Comparison of ENCODE assay signal across 15 cellular contexts in the genomic region with DNA sequence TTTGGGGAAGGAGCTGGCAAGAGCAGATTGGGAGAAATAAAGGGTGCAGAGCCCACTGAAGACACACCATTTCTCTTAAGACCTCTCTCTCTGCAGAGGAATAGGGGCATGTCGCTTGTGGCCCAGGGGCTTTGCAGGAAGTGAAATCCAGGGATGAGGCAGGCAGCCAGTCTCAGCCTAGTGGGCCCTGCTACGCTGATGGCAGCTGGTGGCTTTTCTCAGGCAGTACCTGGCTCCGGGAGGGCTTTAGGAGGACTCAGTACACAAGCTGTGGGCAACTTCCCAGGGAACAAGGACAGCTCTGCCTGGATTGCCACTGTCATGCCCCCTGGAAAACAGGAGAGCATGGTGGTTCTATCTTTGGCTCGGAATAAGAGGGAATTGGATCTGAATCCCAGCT.
A peak's percentile ranks its signal among the peaks of the same experiment; 100 is the strongest.
DNase-seq lines count a peak whose midpoint lies in the region; FAIRE-seq and TF ChIP-seq lines count a peak whose summit lies in the region.
"Had no signal": no experiment of that assay in that cellular context is flagged by ENCODE, and none has a peak within 500 bp of the region (broad histone marks: within the 10 kb centered on the region; RNA-seq: fewer than 3 reads in every experiment).

No MANE protein-coding gene starts in this region.

- 83% methylated on average over 4 of the region's 4 CpGs; no CpG with 5 or more reads in 1 of the 2 experiments for WGBS in H1 (ENCODE audit: extremely low coverage in 1 of 2, insufficient coverage in 1 of 2, insufficient read length in 1 of 2, insufficient replicate concordance in 2 of 2, low coverage in 1 of 2, low lambda C conversion rate in 2 of 2, missing lambda C conversion rate in 1 of 2), 2 experiments
- WGBS in suprapubic skin, result 90% methylated on average over 4 of the region's 4 CpGs

- DNase-seq in NCI-H2171 treated with DMSO at 0.1 percent for 48 hours (lab: John Stamatoyannopoulos, UW) (peak; percentile 30), NCI-H2171 (lab: John Stamatoyannopoulos, UW) (no peak), NCI-H2029 treated with DMSO at 0.1 percent for 48 hours (lab: John Stamatoyannopoulos, UW) (peak; percentile 72), H1 (ENCODE audit: low read depth in 1 of 2, low spot score in 2 of 2) (no peak), suprapubic skin (ENCODE audit: low spot score in 2 of 2) (no peak), NCI-H774 (lab: John Stamatoyannopoulos, UW) (no peak), inferior parietal cortex (ENCODE audit: extremely low spot score) (no peak)
- DNase-seq in NK-92 treated with Interleukin-12 subunit alpha and Interleukin-12 subunit beta, amount 100 ng/mL, for 24 hours (lab: John Stamatoyannopoulos, UW), result no peak
- DNase-seq: ACHN; CD4-positive, alpha-beta T cell; HFFc6; NCI-H446 had no signal

- H3K36me3 ChIP-seq in H1 (ENCODE audit: control insufficient read depth in 2 of 4, insufficient read depth in 4 of 4, low read length in 3 of 4), result no peaks in the 10 kb centered on the region
- no peaks in the 10 kb centered on the region for H3K36me3 ChIP-seq in suprapubic skin

- TF ChIP-seq POLR2A in H1 (IDR thresholded peaks at IDR 0.05; ENCODE audit: control extremely low read depth in 1 of 2, low read depth in 2 of 2, low read length in 2 of 2) (no peak), suprapubic skin (IDR thresholded peaks at IDR 0.05) (no peak)

- H3K4me3 ChIP-seq in H1 (ENCODE audit: extremely low read depth in 1 of 4, insufficient read depth in 2 of 4, low read depth in 3 of 4, low read length in 4 of 4) (no peak overlapping the region), suprapubic skin (no peak overlapping the region)
- H3K4me3 ChIP-seq: SK-N-MC had no signal

- H3K4me1 ChIP-seq in H1 (replicated peaks in 1 of 4; ENCODE audit: control insufficient read depth in 3 of 4, insufficient read depth in 4 of 4, low read length in 3 of 4) (peaks cover 0 to 5% (median 3%) of the 10 kb centered on the region in 4 experiments; a peak in 4 of 7 replicates), suprapubic skin (peaks cover 51% of the 10 kb centered on the region)

- no peak overlapping the region for H3K23ac ChIP-seq in H1 (ENCODE audit: insufficient read length)

- no peak overlapping the region for H3K14ac ChIP-seq in H1 (ENCODE audit: insufficient read length)

- no peak overlapping the region for H4K8ac ChIP-seq in H1 (ENCODE audit: extremely low read depth, insufficient read depth, low read length)

- H3K4me2 ChIP-seq in H1 (ENCODE audit: insufficient read depth in 1 of 2, low read depth in 2 of 2, low read length in 2 of 2), result no peak overlapping the region

- POLR2A ChIA-PET in H1 (lab: Charles Lee; ENCODE audit: partially characterized antibody), result interaction anchor here (0.9 to 1.0 kb wide), 2 partner anchors 8 to 13 kb away, joined by 3 to 4 read pairs; no protein-coding TSS in a partner anchor

- no peak overlapping the region for H4K5ac ChIP-seq in H1 (ENCODE audit: insufficient read length, low read depth, low read length)

- CTCF ChIA-PET in H1 (lab: Charles Lee; ENCODE audit: partially characterized antibody), result interaction anchor here (0.5 to 2.7 kb wide), 6 partner anchors 13 to 105 kb away, joined by 3 to 10 read pairs (median 4); no protein-coding TSS in a partner anchor

- no peak for FAIRE-seq in H1 (lab: Jason Lieb, UNC)
- FAIRE-seq: HTR-8/SVneo had no signal

- no peak overlapping the region for H2AFZ ChIP-seq in H1 (ENCODE audit: low read length)

- no peaks in the 10 kb centered on the region for H3K79me1 ChIP-seq in H1 (ENCODE audit: low read depth, low read length)

- H3K79me2 ChIP-seq in H1 (ENCODE audit: control insufficient read depth in 1 of 2, insufficient read depth in 2 of 2, low read length in 2 of 2), result no peaks in the 10 kb centered on the region

- H2BK5ac ChIP-seq in H1 (ENCODE audit: low read depth, low read length), result no peak overlapping the region

- H3K27me3 ChIP-seq in H1 (replicated peaks in 1 of 4; ENCODE audit: control insufficient read depth in 3 of 4, extremely low read depth in 1 of 4, insufficient read depth in 3 of 4, low read length in 3 of 4) (no peaks in the 10 kb centered on the region; a peak in 2 of 7 replicates), suprapubic skin (no peaks in the 10 kb centered on the region)

- H2BK15ac ChIP-seq in H1 (ENCODE audit: low read length), result no peak overlapping the region

- no peaks in the 10 kb centered on the region for H3K9me3 ChIP-seq in H1 (ENCODE audit: insufficient read depth in 2 of 2, low read depth in 1 of 2, low read length in 1 of 2)
- no peaks in the 10 kb centered on the region for H3K9me3 ChIP-seq in suprapubic skin

- H3K27ac ChIP-seq in H1 (ENCODE audit: low read depth, low read length), result no peak overlapping the region
- peak overlapping the region; percentile 48 for H3K27ac ChIP-seq in suprapubic skin
- H3K27ac ChIP-seq: RWPE1, SK-N-MC had no signal

- H3K18ac ChIP-seq in H1 (ENCODE audit: extremely low read depth, low read length), result no peak overlapping the region

- H2BK12ac ChIP-seq in H1 (ENCODE audit: low read depth, low read length), result 0 out of 2 replicates have a peak overlapping the region, but pooled peaks have one; percentile 39

- no peak overlapping the region for H2BK120ac ChIP-seq in H1 (replicated peaks; ENCODE audit: low read depth, low read length)

- no peak overlapping the region for H4K91ac ChIP-seq in H1 (replicated peaks; ENCODE audit: insufficient read length, low read length)

- TF ChIP-seq CTCF in H1 (IDR thresholded peaks at IDR 0.05; ENCODE audit: control extremely low read depth in 1 of 3, insufficient read depth in 1 of 3, low read depth in 1 of 3, low read length in 3 of 3), result no peak
- no peak for TF ChIP-seq CTCF in suprapubic skin (IDR thresholded peaks at IDR 0.05)

- peaks cover 2% of the 10 kb centered on the region; the same call in 1 of the 2 replicates for H3K23me2 ChIP-seq in H1 (ENCODE audit: low read depth, low read length)

- H3K4ac ChIP-seq in H1 (replicated peaks; ENCODE audit: insufficient read length, low read depth, low read length), result no peak overlapping the region

- no peak overlapping the region for H2AK5ac ChIP-seq in H1 (ENCODE audit: low read depth, low read length)

- no peak for TF ChIP-seq RAD21 in H1 (IDR thresholded peaks at IDR 0.05 in 1 of 2, conservative IDR thresholded peaks at IDR 0.05 in 1 of 2; ENCODE audit: low read depth in 2 of 2, low read length in 2 of 2)

- 0 out of 2 replicates have a peak overlapping the region, but pooled peaks have one; percentile 3 for H2BK20ac ChIP-seq in H1 (ENCODE audit: low read length)

- H4K20me1 ChIP-seq in H1 (replicated peaks in 1 of 2; ENCODE audit: control insufficient read depth in 1 of 2, insufficient read depth in 2 of 2, low read length in 2 of 2), result no peaks in the 10 kb centered on the region

- H3K9ac ChIP-seq in H1 (replicated peaks in 1 of 4; ENCODE audit: extremely low read depth in 1 of 4, low read depth in 3 of 4, low read length in 3 of 4), result no peak overlapping the region

- TF ChIP-seq EP300 in H1 (IDR thresholded peaks at IDR 0.05; ENCODE audit: borderline replicate concordance in 1 of 2, low read depth in 2 of 2, low read length in 2 of 2) (no peak), suprapubic skin (IDR thresholded peaks at IDR 0.05) (no peak)

- no peak overlapping the region for H3K56ac ChIP-seq in H1 (replicated peaks; ENCODE audit: insufficient read length, low read depth, low read length)

TF ChIP-seq in H1, 55 proteins besides CTCF, POLR2A, EP300 and RAD21:
- no peak for TF ChIP-seq KDM1A (IDR thresholded peaks at IDR 0.05; ENCODE audit: borderline replicate concordance, low read length)
- no peak for TF ChIP-seq SIN3A (conservative IDR thresholded peaks at IDR 0.05 in 1 of 2, IDR thresholded peaks at IDR 0.05 in 1 of 2; ENCODE audit: low read depth in 1 of 2, low read length in 2 of 2)

Comparison
In these comparisons a context has a peak if more than half of its experiments do, and no peak if none do; other contexts are left out.
1. DNase-seq: peak in NCI-H2171 treated with DMSO at 0.1 percent for 48 hours (single experiment) and NCI-H2029 treated with DMSO at 0.1 percent for 48 hours (single experiment); none in NCI-H2171 (single experiment), H1 (0 of 2), suprapubic skin (0 of 2), NCI-H774 (single experiment), NK-92 treated with Interleukin-12 subunit alpha and Interleukin-12 subunit beta, amount 100 ng/mL, for 24 hours (single experiment) and inferior parietal cortex (single experiment).